Comparison of ENCODE assay signal across 25 cellular contexts in the genomic region with DNA sequence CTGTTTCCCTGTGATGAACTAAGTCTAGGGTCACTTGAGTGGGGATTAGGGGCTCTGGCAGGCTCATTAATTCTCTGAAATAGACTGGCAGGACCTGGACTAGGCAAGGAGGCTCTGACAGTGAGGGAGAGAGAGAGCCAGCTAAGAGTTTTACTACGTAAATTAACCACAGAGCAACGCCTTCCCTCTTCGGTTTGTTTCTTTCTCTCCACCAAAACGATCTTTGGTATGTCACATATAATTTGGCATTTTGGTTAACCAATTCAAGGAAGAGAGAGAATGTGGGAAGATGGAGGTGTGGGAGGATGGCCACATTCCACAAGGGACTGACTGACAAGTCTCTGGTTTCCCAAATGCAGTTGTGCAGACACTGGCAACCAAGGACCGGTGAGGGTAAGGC. TPM values are rescaled to one million over a fixed set of nuclear protein-coding genes. Genes with fewer than 3 reads are reported as not detected.
DNase-seq lines count a peak whose midpoint lies in the region; ATAC-seq and TF ChIP-seq lines count a peak whose summit lies in the region.
"Had no signal": no experiment of that assay in that cellular context is flagged by ENCODE, and none has a peak within 500 bp of the region (broad histone marks: within the 10 kb centered on the region; RNA-seq: fewer than 3 reads in every experiment).

No MANE protein-coding gene starts in this region.

- DNase-seq in right cardiac atrium, result no peak
- DNase-seq in left ventricle myocardium superior, result no peak
- DNase-seq in fibroblast of villous mesenchyme (ENCODE audit: low read depth), result peak; percentile 52
- no peak for DNase-seq in stimulated activated CD4-positive, alpha-beta T cell treated with anti-CD3 and anti-CD28 coated beads, Interleukin-2, amount 100 ng/mL, for 24 hours
- no peak for DNase-seq in iPS-NIHi7 (ENCODE audit: extremely low spot score)
- DNase-seq: ACHN; activated CD4-positive, alpha-beta T cell treated with anti-CD3 and anti-CD28 coated beads, Interleukin-2, amount 50 U/mL, for 1 hour; activated CD4-positive, CD25-positive, alpha-beta regulatory T cell; activated naive CD4-positive, alpha-beta T cell; activated T-cell treated with anti-CD3 and anti-CD28 coated beads, Interleukin-2, amount 50 U/mL, for 4 hours; adrenal gland; body of pancreas; CD8-positive, alpha-beta memory T cell; cerebellar nuclear complex; dorsolateral prefrontal cortex; GOT3; NCI-H1092; NCI-H1694; RPMI8226; sigmoid colon; stimulated activated CD4-positive, alpha-beta T cell treated with anti-CD3 and anti-CD28 coated beads, Interleukin-15, amount 100 ng/mL, for 24 hours; stimulated activated naive CD4-positive, alpha-beta T cell had no signal

- H3K4me1 ChIP-seq in right cardiac atrium (ENCODE audit: control insufficient read depth, insufficient read depth, low read length), result no peaks in the 10 kb centered on the region
- peaks cover 4 to 7% (median 4%) of the 10 kb centered on the region in 3 donors for H3K4me1 ChIP-seq in skeletal muscle tissue (ENCODE audit: control insufficient read depth in 3 of 3, insufficient read depth in 3 of 3, low read length in 3 of 3)
- H3K4me1 ChIP-seq: body of pancreas, sigmoid colon, suprapubic skin had no signal

- H3K27ac ChIP-seq in right cardiac atrium (ENCODE audit: low read length), result peak overlapping the region; percentile 48
- peak overlapping the region; percentile 46 for H3K27ac ChIP-seq in skeletal muscle tissue (ENCODE audit: low read depth, low read length)
- H3K27ac ChIP-seq: body of pancreas, dorsolateral prefrontal cortex, sigmoid colon, suprapubic skin had no signal

- TF ChIP-seq CTCF in fibroblast of villous mesenchyme (IDR thresholded peaks at IDR 0.05; ENCODE audit: insufficient read depth, low read depth, low read length), result no peak

- H3K4me3 ChIP-seq in right cardiac atrium (ENCODE audit: low read length) (no peak overlapping the region), fibroblast of villous mesenchyme (ENCODE audit: low read depth, low read length) (no peak overlapping the region), skeletal muscle tissue (ENCODE audit: low read length in 3 of 3) (no peak overlapping the region)
- H3K4me3 ChIP-seq: adrenal gland, body of pancreas, dorsolateral prefrontal cortex, sigmoid colon, suprapubic skin had no signal

- H3K9ac ChIP-seq in skeletal muscle tissue (ENCODE audit: low read depth in 1 of 3, low read length in 3 of 3), result no peak overlapping the region

- H3K36me3 ChIP-seq in skeletal muscle tissue (ENCODE audit: control insufficient read depth in 3 of 3, insufficient read depth in 3 of 3, low read length in 3 of 3), result peaks cover 14 to 44% (median 25%) of the 10 kb centered on the region in 3 donors

- intact Hi-C loops in right cardiac atrium (cut with DNase I) (no loop called here), left ventricle myocardium superior (cut with micrococcal nuclease) (no loop called here)

- H3K9me3 ChIP-seq in right cardiac atrium (ENCODE audit: control insufficient read depth, low read length) (no peaks in the 10 kb centered on the region), skeletal muscle tissue (ENCODE audit: control insufficient read depth in 3 of 3, low read length in 3 of 3) (no peaks in the 10 kb centered on the region)
- H3K9me3 ChIP-seq: adrenal gland, body of pancreas, sigmoid colon, suprapubic skin had no signal

- H3K27me3 ChIP-seq in right cardiac atrium (ENCODE audit: control insufficient read depth, insufficient read depth) (no peaks in the 10 kb centered on the region), skeletal muscle tissue (ENCODE audit: control insufficient read depth in 3 of 3, insufficient read depth in 3 of 3, low read length in 3 of 3) (no peaks in the 10 kb centered on the region)
- H3K27me3 ChIP-seq: adrenal gland, body of pancreas, dorsolateral prefrontal cortex, sigmoid colon, suprapubic skin had no signal

- ATAC-seq in right cardiac atrium (no peak), left ventricle myocardium superior (no peak), HG03045 (IDR thresholded peaks at IDR 0.05; ENCODE audit: unreplicated experiment) (no peak)
- ATAC-seq: activated T-cell treated with anti-CD3 and anti-CD28 coated beads, Interleukin-2, amount 50 U/mL, for 4 hours; body of pancreas had no signal

- 84% methylated on average over 5 of the region's 5 CpGs for WGBS in right cardiac atrium

RNA-seq across cellular contexts. Expression of a gene that starts 27.9 kb away (rescaled TPM):
- total RNA-seq in right cardiac atrium (10 to 100 TPM; 11.9 to 23.9 (median 19.1) TPM), left ventricle myocardium superior (16.3 TPM), fibroblast of villous mesenchyme (6.8 and 11.2 TPM in 2 replicates), skeletal muscle tissue (7.3 TPM)
- polyA plus RNA-seq in right cardiac atrium, result 19.1 TPM

RNA-seq across cellular contexts. Expression of a gene that starts 48.3 kb away (rescaled TPM):
- 100 to 1,000 TPM in 2 of 4 donors, 10 to 100 TPM in 2; 88.9 to 127 (median 106) TPM for total RNA-seq in right cardiac atrium
- 228 TPM for polyA plus RNA-seq in right cardiac atrium
- 102 TPM for total RNA-seq in left ventricle myocardium superior
- total RNA-seq in fibroblast of villous mesenchyme, result 22.5 and 34.5 TPM in 2 replicates
- 28.2 TPM for total RNA-seq in skeletal muscle tissue
